Comparison of ENCODE assay signal across 8 cellular contexts in genomic region chr6:11366183-11366933, GRCh38.
DNase-seq lines count a peak whose midpoint lies in the region; ATAC-seq and TF ChIP-seq lines count a peak whose summit lies in the region.

No MANE protein-coding gene starts in this region.

- H3K4me3 Mint-ChIP-seq in activated naive CD8-positive, alpha-beta T cell treated with anti-CD3 and anti-CD28 coated beads, Interleukin-2, amount 10 ng/mL, durations not matched to agents 7 days and 5 days = peak overlapping the region; percentile 44

- H3K27me3 Mint-ChIP-seq in activated naive CD8-positive, alpha-beta T cell treated with anti-CD3 and anti-CD28 coated beads, Interleukin-2, amount 10 ng/mL, durations not matched to agents 7 days and 5 days = no peaks in the 10 kb centered on the region

- TF ChIP-seq CTCF in GM10248 (IDR thresholded peaks at IDR 0.05; ENCODE audit: control extremely low read depth, extremely low read depth, low read depth, missing control alignments) = no peak
- TF ChIP-seq CTCF in GM20000 (IDR thresholded peaks at IDR 0.05; ENCODE audit: extremely low read depth, missing control alignments) = no peak

- DNase-seq in GM10248 (ENCODE audit: extremely low spot score) = peak; percentile 72
- peak; percentile 66 for DNase-seq in GM20000 (ENCODE audit: low spot score)
- no peak for DNase-seq in activated naive CD8-positive, alpha-beta T cell treated with anti-CD3 and anti-CD28 coated beads, Interleukin-2, amount 10 ng/mL, durations not matched to agents 7 days and 5 days
- DNase-seq in stimulated activated CD4-positive, alpha-beta T cell treated with anti-CD3 and anti-CD28 coated beads, Interleukin-15, amount 100 ng/mL, for 48 hours (ENCODE audit: low read depth in 2 of 2) = peak; percentile 45
- DNase-seq in NCI-H82 treated with DMSO at 0.1 percent for 48 hours (lab: John Stamatoyannopoulos, UW; ENCODE audit: unreplicated experiment) = no peak
- DNase-seq in DMS 273 (lab: John Stamatoyannopoulos, UW; ENCODE audit: unreplicated experiment) = no peak
- no peak for DNase-seq in NCI-H1105 (lab: John Stamatoyannopoulos, UW)

- peaks cover 61% of the 10 kb centered on the region for H3K4me1 Mint-ChIP-seq in activated naive CD8-positive, alpha-beta T cell treated with anti-CD3 and anti-CD28 coated beads, Interleukin-2, amount 10 ng/mL, durations not matched to agents 7 days and 5 days

- peak overlapping the region; percentile 83 for H3K27ac Mint-ChIP-seq in activated naive CD8-positive, alpha-beta T cell treated with anti-CD3 and anti-CD28 coated beads, Interleukin-2, amount 10 ng/mL, durations not matched to agents 7 days and 5 days

- peaks cover 5% of the 10 kb centered on the region for H3K9me3 Mint-ChIP-seq in activated naive CD8-positive, alpha-beta T cell treated with anti-CD3 and anti-CD28 coated beads, Interleukin-2, amount 10 ng/mL, durations not matched to agents 7 days and 5 days

- peak; percentile 60 for ATAC-seq in HG03571 (IDR thresholded peaks at IDR 0.05; ENCODE audit: unreplicated experiment)
- peak; percentile 77 for ATAC-seq in activated naive CD8-positive, alpha-beta T cell treated with anti-CD3 and anti-CD28 coated beads, Interleukin-2, amount 10 ng/mL, durations not matched to agents 7 days and 5 days (ENCODE audit: low read depth)

- peaks cover 59% of the 10 kb centered on the region for H3K36me3 Mint-ChIP-seq in activated naive CD8-positive, alpha-beta T cell treated with anti-CD3 and anti-CD28 coated beads, Interleukin-2, amount 10 ng/mL, durations not matched to agents 7 days and 5 days

- CTCF ChIA-PET in GM10248 (lab: Yijun Ruan, JAX) = interaction anchor here (0.8 to 5.7 kb wide), 6 partner anchors 9 to 130 kb away, joined by 3 to 43 read pairs (median 7); no protein-coding TSS in a partner anchor

- POLR2A ChIA-PET in GM10248 (lab: Yijun Ruan, JAX) = interaction anchor here (1.0 to 1.6 kb wide), 2 partner anchors 14 to 94 kb away, joined by 3 read pairs; no protein-coding TSS in a partner anchor
- POLR2A ChIA-PET in activated naive CD8-positive, alpha-beta T cell treated with anti-CD3 and anti-CD28 coated beads, Interleukin-2, amount 10 ng/mL, durations not matched to agents 7 days and 5 days (lab: Charles Lee) = interaction anchor here (1.2 to 3.7 kb wide), 4 partner anchors 12 to 197 kb away, joined by 3 to 14 read pairs (median 10); no protein-coding TSS in a partner anchor

Comparison
In these comparisons a context has a peak if more than half of its experiments do, and no peak if none do; other contexts are left out.
1. DNase-seq: peak in GM10248 (single experiment), GM20000 (single experiment) and stimulated activated CD4-positive, alpha-beta T cell treated with anti-CD3 and anti-CD28 coated beads, Interleukin-15, amount 100 ng/mL, for 48 hours (2 of 2); none in activated naive CD8-positive, alpha-beta T cell treated with anti-CD3 and anti-CD28 coated beads, Interleukin-2, amount 10 ng/mL, durations not matched to agents 7 days and 5 days (single experiment), NCI-H82 treated with DMSO at 0.1 percent for 48 hours (single experiment), DMS 273 (single experiment) and NCI-H1105 (single experiment).